Comparison of ENCODE assay signal across 15 cellular contexts in genomic region chr10:86337121-86337601, GRCh38. TPM values are rescaled to one million over a fixed set of nuclear protein-coding genes. Genes with fewer than 3 reads are reported as not detected.
DNase-seq lines count a peak whose midpoint lies in the region; ATAC-seq and TF ChIP-seq lines count a peak whose summit lies in the region.
"Had no signal": no experiment of that assay in that cellular context is flagged by ENCODE, and none has a peak within 500 bp of the region (broad histone marks: within the 10 kb centered on the region; RNA-seq: fewer than 3 reads in every experiment).

No MANE protein-coding gene starts in this region.

- no peaks in the 10 kb centered on the region for H3K4me1 Mint-ChIP-seq in CD14-positive monocyte
- H3K4me1 Mint-ChIP-seq: activated CD4-positive, alpha-beta T cell treated with anti-CD3 and anti-CD28 coated beads, Interleukin-2, amount 10 ng/mL, durations not matched to agents 24 days and 14 days; T-helper 17 cell had no signal

- no peak overlapping the region for H3K27ac Mint-ChIP-seq in CD14-positive monocyte
- H3K27ac Mint-ChIP-seq: activated CD4-positive, alpha-beta T cell treated with anti-CD3 and anti-CD28 coated beads, Interleukin-2, amount 10 ng/mL, durations not matched to agents 24 days and 14 days; progenitor cell of endocrine pancreas; T-helper 17 cell had no signal

- intact Hi-C loops in CD14-positive monocyte (cut with micrococcal nuclease): no loop called here

- no peak for TF ChIP-seq CTCF in CD14-positive monocyte (IDR thresholded peaks at IDR 0.05)

- H3K9me3 Mint-ChIP-seq in CD14-positive monocyte: peaks cover 0 to 7% (median 0%) of the 10 kb centered on the region in 7 donors
- H3K9me3 Mint-ChIP-seq: activated CD4-positive, alpha-beta T cell treated with anti-CD3 and anti-CD28 coated beads, Interleukin-2, amount 10 ng/mL, durations not matched to agents 24 days and 14 days had no signal

- H3K27me3 Mint-ChIP-seq in CD14-positive monocyte (ENCODE audit: low read depth in 3 of 3): peaks cover 3 to 14% (median 5%) of the 10 kb centered on the region in 3 donors

- DNase-seq in CD14-positive monocyte (ENCODE audit: low spot score) (peak; percentile 41), nucleus accumbens (lab: John Stamatoyannopoulos, UW) (no peak), GM03348 (ENCODE audit: low spot score) (no peak)
- DNase-seq: activated CD4-positive, alpha-beta T cell treated with anti-CD3 and anti-CD28 coated beads, Interleukin-2, amount 10 ng/mL, durations not matched to agents 24 days and 14 days; activated T-cell treated with anti-CD3 and anti-CD28 coated beads, Interleukin-2, amount 50 U/mL, for 48 hours; cerebellar nuclear complex; GF-D8; NCI-H2081; T-helper 17 cell had no signal

- H3K36me3 Mint-ChIP-seq in CD14-positive monocyte: no peaks in the 10 kb centered on the region

- ATAC-seq in GM18907 (IDR thresholded peaks at IDR 0.05; ENCODE audit: unreplicated experiment) (peak; percentile 58), HG02642 (IDR thresholded peaks at IDR 0.05; ENCODE audit: poor library complexity, unreplicated experiment) (peak; percentile 45), HG03442 (IDR thresholded peaks at IDR 0.05; ENCODE audit: unreplicated experiment) (peak; percentile 81), GM19395 (IDR thresholded peaks at IDR 0.05; ENCODE audit: unreplicated experiment) (no peak), SK-N-SH treated with all-trans-retinoic acid at 6 μM for 48 hours (no peak)
- ATAC-seq: T-helper 17 cell had no signal

- no peak overlapping the region for H3K4me3 Mint-ChIP-seq in CD14-positive monocyte
- H3K4me3 Mint-ChIP-seq: activated CD4-positive, alpha-beta T cell treated with anti-CD3 and anti-CD28 coated beads, Interleukin-2, amount 10 ng/mL, durations not matched to agents 24 days and 14 days; T-helper 17 cell had no signal

TF ChIP-seq in SK-N-SH treated with all-trans-retinoic acid at 6 μM for 48 hours, 23 proteins besides CTCF, POLR2A, EP300 and RAD21:
- TF ChIP-seq ESRRG (CRISPR knock-in tag; IDR thresholded peaks at IDR 0.05) (no peak), TSHZ2 (CRISPR knock-in tag; IDR thresholded peaks at IDR 0.05) (no peak), PATZ1 (CRISPR knock-in tag; IDR thresholded peaks at IDR 0.05; ENCODE audit: borderline replicate concordance) (no peak), ZFP3 (CRISPR knock-in tag; IDR thresholded peaks at IDR 0.05) (no peak)
TF ChIP-seq in SK-N-SH treated with all-trans-retinoic acid at 6 μM for 48 hours: peak in this region for 0.

RNA-seq across cellular contexts. Expression of gene GRID1, which starts 29.4 kb away (rescaled TPM):
- not detected for polyA plus RNA-seq in CD14-positive monocyte

Comparison
In these comparisons a context has a peak if more than half of its experiments do, and no peak if none do; other contexts are left out.
1. ATAC-seq: peak in GM18907 (single experiment), HG02642 (single experiment) and HG03442 (single experiment); none in GM19395 (single experiment) and SK-N-SH treated with all-trans-retinoic acid at 6 μM for 48 hours (single experiment).